21 cellular contexts compared by ENCODE assay signal in the genomic region with DNA sequence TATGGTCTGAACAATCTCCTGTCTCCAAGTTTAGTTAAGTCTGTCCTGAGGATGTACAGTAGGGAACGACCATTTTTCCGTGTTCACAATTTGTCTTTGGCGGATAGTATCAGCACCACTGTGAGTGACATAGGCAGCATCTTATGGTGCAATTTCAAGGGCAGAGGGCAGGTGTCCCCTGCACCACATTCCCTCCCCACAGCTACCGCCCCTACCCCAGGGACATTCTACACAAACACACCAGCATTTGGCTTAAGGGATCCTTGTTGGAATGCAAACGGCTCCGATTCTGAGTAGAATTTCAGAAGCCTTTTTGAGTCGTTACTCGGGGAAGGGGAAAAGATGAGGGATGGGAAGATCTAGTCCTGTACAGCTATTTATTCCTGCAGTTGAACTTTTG.
"Had no signal": no experiment of that assay in that cellular context is flagged by ENCODE, and none has a peak within 500 bp of the region (broad histone marks: within the 10 kb centered on the region; RNA-seq: fewer than 3 reads in every experiment).

No MANE protein-coding gene starts in this region.

- H3K36me3 ChIP-seq: sigmoid colon, thoracic aorta, uterus had no signal

- ATAC-seq: activated CD8-positive, alpha-beta T cell treated with anti-CD3 and anti-CD28 coated beads, Interleukin-2, amount 10 ng/mL, durations not matched to agents 7 days and 5 days; activated naive CD4-positive, alpha-beta T cell treated with anti-CD3 and anti-CD28 coated beads, Interleukin-2, amount 50 U/mL, for 72 hours; gastroesophageal sphincter; left lung; psoas muscle had no signal

- H3K4me1 Mint-ChIP-seq: activated CD4-positive, alpha-beta T cell treated with anti-CD3 and anti-CD28 coated beads, Interleukin-2, amount 10 ng/mL, durations not matched to agents 24 days and 14 days had no signal

- H3K9me3 ChIP-seq: gastroesophageal sphincter, left lung, psoas muscle, sigmoid colon, stomach, thoracic aorta, uterus had no signal

- DNase-seq: activated CD4-positive, alpha-beta T cell treated with anti-CD3 and anti-CD28 coated beads, Interleukin-2, amount 10 ng/mL, durations not matched to agents 24 days and 14 days; activated CD4-positive, CD25-positive, alpha-beta regulatory T cell; activated CD8-positive, alpha-beta memory T cell treated with anti-CD3 and anti-CD28 coated beads, Interleukin-2, amount 50 U/mL, for 4 hours; activated CD8-positive, alpha-beta T cell treated with anti-CD3 and anti-CD28 coated beads, Interleukin-2, amount 10 ng/mL, durations not matched to agents 7 days and 5 days; activated gamma-delta T cell; activated T-cell treated with anti-CD3 and anti-CD28 coated beads, Interleukin-2, amount 50 U/mL, for 48 hours; central memory CD4-positive, alpha-beta T cell; effector memory CD4-positive, alpha-beta T cell; kidney; left lung; psoas muscle; sigmoid colon; stimulated activated CD4-positive, alpha-beta T cell treated with anti-CD3 and anti-CD28 coated beads, Interleukin-12 subunit alpha, Interleukin-12 subunit beta, amount 100 ng/mL, for 4 hours; stimulated activated CD4-positive, alpha-beta T cell treated with anti-CD3 and anti-CD28 coated beads, Interleukin-2, amount 100 ng/mL, for 24 hours; stomach; uterus had no signal

- H3K27me3 Mint-ChIP-seq: dendritic cell treated with granulocyte-macrophage colony-stimulating factor and Interleukin-4, amounts not matched to agents 40 ng/mL and 50 ng/mL, for 4 days had no signal

- H3K9me3 Mint-ChIP-seq: activated CD4-positive, alpha-beta T cell treated with anti-CD3 and anti-CD28 coated beads, Interleukin-2, amount 10 ng/mL, durations not matched to agents 24 days and 14 days; dendritic cell treated with granulocyte-macrophage colony-stimulating factor and Interleukin-4, amounts not matched to agents 40 ng/mL and 50 ng/mL, for 4 days had no signal

- H3K36me3 Mint-ChIP-seq: activated naive CD4-positive, alpha-beta T cell treated with anti-CD3 and anti-CD28 coated beads, Interleukin-2, amount 50 U/mL, for 72 hours had no signal

- H3K27me3 ChIP-seq: gastroesophageal sphincter, left lung, sigmoid colon, stomach, uterus had no signal

- H3K4me3 Mint-ChIP-seq: activated CD4-positive, alpha-beta T cell treated with anti-CD3 and anti-CD28 coated beads, Interleukin-2, amount 10 ng/mL, durations not matched to agents 24 days and 14 days; activated CD8-positive, alpha-beta T cell treated with anti-CD3 and anti-CD28 coated beads, Interleukin-2, amount 10 ng/mL, durations not matched to agents 7 days and 5 days; dendritic cell treated with granulocyte-macrophage colony-stimulating factor and Interleukin-4, amounts not matched to agents 40 ng/mL and 50 ng/mL, for 4 days; mesothelial cell of epicardium had no signal

- H3K4me1 ChIP-seq: uterus had no signal

- H3K4me3 ChIP-seq: gastroesophageal sphincter, left lung, psoas muscle, sigmoid colon, stomach, thoracic aorta, uterus had no signal

- H3K27ac Mint-ChIP-seq: activated CD4-positive, alpha-beta T cell treated with anti-CD3 and anti-CD28 coated beads, Interleukin-2, amount 10 ng/mL, durations not matched to agents 24 days and 14 days; activated CD8-positive, alpha-beta T cell treated with anti-CD3 and anti-CD28 coated beads, Interleukin-2, amount 10 ng/mL, durations not matched to agents 7 days and 5 days; activated naive CD4-positive, alpha-beta T cell treated with anti-CD3 and anti-CD28 coated beads, Interleukin-2, amount 50 U/mL, for 72 hours; mesothelial cell of epicardium had no signal

- H3K27ac ChIP-seq: thoracic aorta had no signal
